ENCODE assay signal across 15 cellular contexts in the genomic region with DNA sequence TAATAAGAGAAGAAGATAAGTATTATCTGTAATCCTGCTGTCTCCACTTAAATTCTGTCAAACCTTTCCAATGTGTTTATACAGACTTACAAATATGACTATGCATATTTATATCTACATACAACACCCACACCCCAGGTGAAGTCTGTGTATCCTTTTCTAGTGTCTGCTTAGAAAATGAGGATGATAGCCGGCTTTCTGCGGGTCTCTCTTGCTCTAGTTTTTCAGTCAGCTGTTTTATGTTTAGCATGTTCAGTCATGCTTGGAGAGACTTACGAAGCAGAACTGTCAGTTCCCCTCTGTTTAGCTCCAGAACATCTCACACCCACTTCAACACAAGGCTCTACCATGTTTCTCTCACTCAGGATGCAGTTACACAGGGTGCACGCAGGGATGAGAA.
DNase-seq lines count a peak whose midpoint lies in the region; ATAC-seq and TF ChIP-seq lines count a peak whose summit lies in the region.
"Had no signal": no experiment of that assay in that cellular context is flagged by ENCODE, and none has a peak within 500 bp of the region (broad histone marks: within the 10 kb centered on the region; RNA-seq: fewer than 3 reads in every experiment).

No MANE protein-coding gene starts in this region.

- H3K27me3 ChIP-seq in suprapubic skin: no peaks in the 10 kb centered on the region
- H3K27me3 ChIP-seq: Peyer's patch had no signal

- H3K27ac Mint-ChIP-seq in memory B cell: peak overlapping the region; percentile 51
- H3K27ac Mint-ChIP-seq: activated naive CD4-positive, alpha-beta T cell treated with anti-CD3 and anti-CD28 coated beads, Interleukin-2, amount 10 ng/mL, durations not matched to agents 7 days and 5 days had no signal

- no peak for TF ChIP-seq EP300 in suprapubic skin (IDR thresholded peaks at IDR 0.05)

- no peaks in the 10 kb centered on the region for H3K4me1 ChIP-seq in suprapubic skin
- H3K4me1 ChIP-seq: Peyer's patch had no signal

- no peak for DNase-seq in memory B cell (ENCODE audit: low spot score in 2 of 2)
- no peak for DNase-seq in suprapubic skin (ENCODE audit: low spot score in 2 of 2)
- DNase-seq: activated CD8-positive, alpha-beta memory T cell treated with anti-CD3 and anti-CD28 coated beads for 24 hours; activated naive CD4-positive, alpha-beta T cell treated with anti-CD3 and anti-CD28 coated beads, Interleukin-2, amount 10 ng/mL, durations not matched to agents 7 days and 5 days; COR-L47; GOT3; NCI-H446; Peyer's patch; posterior cingulate gyrus had no signal

- TF ChIP-seq CTCF in suprapubic skin (IDR thresholded peaks at IDR 0.05): no peak

- H3K27ac ChIP-seq in suprapubic skin: no peak overlapping the region
- H3K27ac ChIP-seq: Peyer's patch had no signal

- WGBS in suprapubic skin: 85% methylated on average over 4 of the region's 4 CpGs

- no peaks in the 10 kb centered on the region for H3K9me3 ChIP-seq in suprapubic skin
- H3K9me3 ChIP-seq: Peyer's patch had no signal

- ATAC-seq in GM18511 (IDR thresholded peaks at IDR 0.05; ENCODE audit: unreplicated experiment) (peak; percentile 88), GM21360 (IDR thresholded peaks at IDR 0.05; ENCODE audit: unreplicated experiment) (peak; percentile 60), HG03175 (IDR thresholded peaks at IDR 0.05; ENCODE audit: unreplicated experiment) (peak; percentile 71), memory B cell (ENCODE audit: low read depth) (peak; percentile 74), HG03196 (IDR thresholded peaks at IDR 0.05; ENCODE audit: unreplicated experiment) (no peak), GM18909 (IDR thresholded peaks at IDR 0.05; ENCODE audit: poor library complexity, unreplicated experiment) (no peak)
- ATAC-seq: esophagus mucosa had no signal

- no peak overlapping the region for H3K4me3 Mint-ChIP-seq in memory B cell
- H3K4me3 Mint-ChIP-seq: activated naive CD4-positive, alpha-beta T cell treated with anti-CD3 and anti-CD28 coated beads, Interleukin-2, amount 10 ng/mL, durations not matched to agents 7 days and 5 days had no signal

- peaks cover 28% of the 10 kb centered on the region for H3K36me3 Mint-ChIP-seq in memory B cell

- H3K36me3 ChIP-seq in suprapubic skin: peaks cover 19% of the 10 kb centered on the region
- H3K36me3 ChIP-seq: Peyer's patch had no signal

- no peaks in the 10 kb centered on the region for H3K9me3 Mint-ChIP-seq in memory B cell
- H3K9me3 Mint-ChIP-seq: activated naive CD4-positive, alpha-beta T cell treated with anti-CD3 and anti-CD28 coated beads, Interleukin-2, amount 10 ng/mL, durations not matched to agents 7 days and 5 days had no signal

- H3K4me1 Mint-ChIP-seq in memory B cell: peaks cover 11% of the 10 kb centered on the region
- H3K4me1 Mint-ChIP-seq: activated naive CD4-positive, alpha-beta T cell treated with anti-CD3 and anti-CD28 coated beads, Interleukin-2, amount 10 ng/mL, durations not matched to agents 7 days and 5 days had no signal

- H3K4me3 ChIP-seq in suprapubic skin: no peak overlapping the region
- H3K4me3 ChIP-seq: Peyer's patch had no signal

- no peak for TF ChIP-seq POLR2A in suprapubic skin (IDR thresholded peaks at IDR 0.05)

- no peaks in the 10 kb centered on the region for H3K27me3 Mint-ChIP-seq in memory B cell
- H3K27me3 Mint-ChIP-seq: activated naive CD4-positive, alpha-beta T cell treated with anti-CD3 and anti-CD28 coated beads, Interleukin-2, amount 10 ng/mL, durations not matched to agents 7 days and 5 days had no signal

Comparison
In these comparisons a context has a peak if more than half of its experiments do, and no peak if none do; other contexts are left out.
1. ATAC-seq: peak in GM18511 (single experiment), GM21360 (single experiment), HG03175 (single experiment) and memory B cell (single experiment); none in HG03196 (single experiment) and GM18909 (single experiment).